ENCODE assay signal across 7 cellular contexts in genomic region chr20:3156811-3157619, GRCh38. TPM values are rescaled to one million over a fixed set of nuclear protein-coding genes. Genes with fewer than 3 reads are reported as not detected.
A peak's percentile ranks its signal among the peaks of the same experiment; 100 is the strongest.
DNase-seq lines count a peak whose midpoint lies in the region; ATAC-seq and TF ChIP-seq lines count a peak whose summit lies in the region.

No MANE protein-coding gene starts in this region.

- peak overlapping the region; percentile 81 for H3K27ac Mint-ChIP-seq in activated CD8-positive, alpha-beta T cell treated with anti-CD3 and anti-CD28 coated beads, Interleukin-2, amount 10 ng/mL, durations not matched to agents 7 days and 5 days
- H3K27ac Mint-ChIP-seq in neural crest cell (ENCODE audit: unreplicated experiment): no peak overlapping the region

- peak overlapping the region; percentile 92 for H3K4me3 Mint-ChIP-seq in activated CD8-positive, alpha-beta T cell treated with anti-CD3 and anti-CD28 coated beads, Interleukin-2, amount 10 ng/mL, durations not matched to agents 7 days and 5 days
- H3K4me3 Mint-ChIP-seq in neural crest cell: peak overlapping the region; percentile 84

- no peaks in the 10 kb centered on the region for H3K9me3 Mint-ChIP-seq in activated CD8-positive, alpha-beta T cell treated with anti-CD3 and anti-CD28 coated beads, Interleukin-2, amount 10 ng/mL, durations not matched to agents 7 days and 5 days (ENCODE audit: insufficient read depth)
- H3K9me3 Mint-ChIP-seq in neural crest cell: no peaks in the 10 kb centered on the region

- CTCF ChIA-PET in activated CD8-positive, alpha-beta T cell treated with anti-CD3 and anti-CD28 coated beads, Interleukin-2, amount 10 ng/mL, durations not matched to agents 7 days and 5 days (lab: Charles Lee): interaction anchor here (0.7 to 1.7 kb wide), 10 partner anchors 10 to 182 kb away, joined by 3 to 5 read pairs (median 3); no protein-coding TSS in a partner anchor

- no peak for TF ChIP-seq CTCF in neural crest cell (conservative IDR thresholded peaks at IDR 0.05)

- H3K36me3 Mint-ChIP-seq in activated CD8-positive, alpha-beta T cell treated with anti-CD3 and anti-CD28 coated beads, Interleukin-2, amount 10 ng/mL, durations not matched to agents 7 days and 5 days (ENCODE audit: low read depth): peaks cover 33% of the 10 kb centered on the region
- H3K36me3 Mint-ChIP-seq in neural crest cell (ENCODE audit: low read depth): no peaks in the 10 kb centered on the region

- POLR2A ChIA-PET in activated CD8-positive, alpha-beta T cell treated with anti-CD3 and anti-CD28 coated beads, Interleukin-2, amount 10 ng/mL, durations not matched to agents 7 days and 5 days (lab: Charles Lee): interaction anchor here (0.5 to 2.5 kb wide), 8 partner anchors 8 to 1272 kb away, joined by 3 to 11 read pairs (median 5); partner anchors contain the start of gene ITPA

- H3K27me3 Mint-ChIP-seq in activated CD8-positive, alpha-beta T cell treated with anti-CD3 and anti-CD28 coated beads, Interleukin-2, amount 10 ng/mL, durations not matched to agents 7 days and 5 days (ENCODE audit: low read depth): no peaks in the 10 kb centered on the region
- no peaks in the 10 kb centered on the region for H3K27me3 Mint-ChIP-seq in neural crest cell (ENCODE audit: low read depth)

- peaks cover 45% of the 10 kb centered on the region for H3K4me1 Mint-ChIP-seq in activated CD8-positive, alpha-beta T cell treated with anti-CD3 and anti-CD28 coated beads, Interleukin-2, amount 10 ng/mL, durations not matched to agents 7 days and 5 days (ENCODE audit: low read depth)
- peaks cover 28% of the 10 kb centered on the region for H3K4me1 Mint-ChIP-seq in neural crest cell

- no peak for DNase-seq in activated CD8-positive, alpha-beta T cell treated with anti-CD3 and anti-CD28 coated beads, Interleukin-2, amount 10 ng/mL, durations not matched to agents 7 days and 5 days
- DNase-seq in neural crest cell (ENCODE audit: low read depth, low spot score) (no peak), NCI-H2107 (lab: John Stamatoyannopoulos, UW) (no peak), DMS79 treated with DMSO at 0.1 percent for 48 hours (lab: John Stamatoyannopoulos, UW) (no peak), C1 segment of cervical spinal cord (lab: John Stamatoyannopoulos, UW) (no peak)

- ATAC-seq in GM19025 (IDR thresholded peaks at IDR 0.05; ENCODE audit: low read depth, unreplicated experiment): peak; percentile 50
- ATAC-seq in HG02981 (IDR thresholded peaks at IDR 0.05; ENCODE audit: unreplicated experiment): peak; percentile 71
- ATAC-seq in activated CD8-positive, alpha-beta T cell treated with anti-CD3 and anti-CD28 coated beads, Interleukin-2, amount 10 ng/mL, durations not matched to agents 7 days and 5 days: peak; percentile 81

RNA-seq across cellular contexts. Expression of gene FASTKD5, which starts 2.6 kb away (rescaled TPM):
- total RNA-seq in activated CD8-positive, alpha-beta T cell treated with anti-CD3 and anti-CD28 coated beads, Interleukin-2, amount 10 ng/mL, durations not matched to agents 7 days and 5 days: 10 to 100 TPM; 19.6 to 20.2 TPM
- total RNA-seq in neural crest cell: 17.1 and 18.8 TPM in 2 replicates

RNA-seq across cellular contexts. Expression of gene UBOX5, which starts 2.6 kb away (rescaled TPM):
- 1 to 10 TPM; 7.0 to 7.4 TPM for total RNA-seq in activated CD8-positive, alpha-beta T cell treated with anti-CD3 and anti-CD28 coated beads, Interleukin-2, amount 10 ng/mL, durations not matched to agents 7 days and 5 days
- 8.3 and 9.8 TPM in 2 replicates for total RNA-seq in neural crest cell

RNA-seq across cellular contexts. Expression of gene LZTS3, which starts 16.3 kb away (rescaled TPM):
- total RNA-seq in activated CD8-positive, alpha-beta T cell treated with anti-CD3 and anti-CD28 coated beads, Interleukin-2, amount 10 ng/mL, durations not matched to agents 7 days and 5 days: under 1 TPM; 0.42 to 0.53 TPM
- 10.8 and 11.0 TPM in 2 replicates for total RNA-seq in neural crest cell

RNA-seq across cellular contexts. Expression of gene DDRGK1, which starts 47.5 kb away (rescaled TPM):
- total RNA-seq in activated CD8-positive, alpha-beta T cell treated with anti-CD3 and anti-CD28 coated beads, Interleukin-2, amount 10 ng/mL, durations not matched to agents 7 days and 5 days: 10 to 100 TPM; 49.0 to 54.4 TPM
- total RNA-seq in neural crest cell: 56.6 and 57.2 TPM in 2 replicates

RNA-seq across cellular contexts. Expression of gene ITPA, which starts 52.3 kb away (rescaled TPM):
- total RNA-seq in activated CD8-positive, alpha-beta T cell treated with anti-CD3 and anti-CD28 coated beads, Interleukin-2, amount 10 ng/mL, durations not matched to agents 7 days and 5 days: 10 to 100 TPM; 53.2 to 60.7 TPM
- 58.7 and 67.0 TPM in 2 replicates for total RNA-seq in neural crest cell
